In genomic region chr3:97954193-97954827, GRCh38 we compare ENCODE assay signal across 15 cellular contexts.
DNase-seq lines count a peak whose midpoint lies in the region; ATAC-seq lines count a peak whose summit lies in the region.
"Had no signal": no experiment of that assay in that cellular context is flagged by ENCODE, and none has a peak within 500 bp of the region (broad histone marks: within the 10 kb centered on the region; RNA-seq: fewer than 3 reads in every experiment).

No MANE protein-coding gene starts in this region.

- ATAC-seq in GM18519 (IDR thresholded peaks at IDR 0.05; ENCODE audit: low FRiP score, unreplicated experiment) (peak; percentile 57), GM21529 (IDR thresholded peaks at IDR 0.05; ENCODE audit: unreplicated experiment) (peak; percentile 46), HG03442 (IDR thresholded peaks at IDR 0.05; ENCODE audit: unreplicated experiment) (peak; percentile 60), GM21381 (IDR thresholded peaks at IDR 0.05; ENCODE audit: unreplicated experiment) (no peak), HG02763 (IDR thresholded peaks at IDR 0.05; ENCODE audit: unreplicated experiment) (no peak)
- ATAC-seq: body of pancreas, K562 had no signal

- DNase-seq in left kidney (ENCODE audit: low read depth, low spot score): peak; percentile 17
- DNase-seq in stimulated activated CD4-positive, alpha-beta T cell treated with anti-CD3 and anti-CD28 coated beads, Interleukin-15, amount 100 ng/mL, for 24 hours: no peak
- no peak for DNase-seq in NCI-H2029 (lab: John Stamatoyannopoulos, UW)
- DNase-seq: activated naive CD4-positive, alpha-beta T cell treated with anti-CD3 and anti-CD28 coated beads for 36 hours; AML-193; body of pancreas; dorsolateral prefrontal cortex; NCI-H345; stimulated activated naive CD4-positive, alpha-beta T cell had no signal

Comparison
In these comparisons a context has a peak if more than half of its experiments do, and no peak if none do; other contexts are left out.
1. ATAC-seq: peak in GM18519 (single experiment), GM21529 (single experiment) and HG03442 (single experiment); none in GM21381 (single experiment) and HG02763 (single experiment).